Comparison of ENCODE assay signal across 9 cellular contexts in genomic region chr19:49436381-49437017, GRCh38. TPM values are rescaled to one million over a fixed set of nuclear protein-coding genes. Genes with fewer than 3 reads are reported as not detected.
DNase-seq lines count a peak whose midpoint lies in the region; ATAC-seq and TF ChIP-seq lines count a peak whose summit lies in the region.
"Had no signal": no experiment of that assay in that cellular context is flagged by ENCODE, and none has a peak within 500 bp of the region (broad histone marks: within the 10 kb centered on the region; RNA-seq: fewer than 3 reads in every experiment).

No MANE protein-coding gene starts in this region.

- H3K4me2 ChIP-seq in DND-41 (ENCODE audit: insufficient read depth, low read length) = no peak overlapping the region

- ATAC-seq in DND-41 (ENCODE audit: insufficient read depth, low read depth) (no peak), natural killer cell (peak; percentile 34 to 70 (median 64)), HG03457 (IDR thresholded peaks at IDR 0.05; ENCODE audit: unreplicated experiment) (no peak), GM19467 (IDR thresholded peaks at IDR 0.05; ENCODE audit: unreplicated experiment) (no peak)

- H3K36me3 Mint-ChIP-seq in activated naive CD8-positive, alpha-beta T cell = no peaks in the 10 kb centered on the region
- no peaks in the 10 kb centered on the region for H3K36me3 Mint-ChIP-seq in natural killer cell

- peaks cover 4% of the 10 kb centered on the region; the same call in 1 of the 2 replicates for H4K20me1 ChIP-seq in DND-41 (ENCODE audit: insufficient read depth, low read length)

- no peaks in the 10 kb centered on the region for H3K9me3 Mint-ChIP-seq in activated naive CD8-positive, alpha-beta T cell (ENCODE audit: low read depth)
- H3K9me3 Mint-ChIP-seq in natural killer cell = no peaks in the 10 kb centered on the region

- peaks cover 19% of the 10 kb centered on the region for H3K27me3 ChIP-seq in DND-41 (ENCODE audit: insufficient read depth, low read length, poor library complexity)

- H3K4me1 ChIP-seq in DND-41 (ENCODE audit: insufficient read depth, low read length) = no peaks in the 10 kb centered on the region

- H3K27me3 Mint-ChIP-seq in activated naive CD8-positive, alpha-beta T cell = peaks cover 62% of the 10 kb centered on the region
- peaks cover 82 to 88% of the 10 kb centered on the region in 2 donors for H3K27me3 Mint-ChIP-seq in natural killer cell (ENCODE audit: low read depth in 2 of 2)

- H3K27ac Mint-ChIP-seq in activated naive CD8-positive, alpha-beta T cell = peak overlapping the region; percentile 46
- no peak overlapping the region for H3K27ac Mint-ChIP-seq in natural killer cell
- H3K27ac Mint-ChIP-seq: HFFc6 had no signal

- DNase-seq in DND-41 (peak; percentile 32), OCI-M1 (lab: John Stamatoyannopoulos, UW) (peak; percentile 46), natural killer cell (no peak), kidney glomerular epithelial cell (lab: John Stamatoyannopoulos, UW) (no peak), medulla oblongata (ENCODE audit: extremely low spot score) (no peak)
- DNase-seq: HFFc6 had no signal

- no peak overlapping the region for H3K27ac ChIP-seq in DND-41 (ENCODE audit: low read length)

- intact Hi-C loops in natural killer cell (cut with micrococcal nuclease) = no loop called here

- peak overlapping the region; percentile 7 for H3K4me3 Mint-ChIP-seq in activated naive CD8-positive, alpha-beta T cell
- H3K4me3 Mint-ChIP-seq in natural killer cell = no peak overlapping the region
- H3K4me3 Mint-ChIP-seq: HFFc6 had no signal

- no peaks in the 10 kb centered on the region for H3K79me2 ChIP-seq in DND-41 (ENCODE audit: insufficient read depth, low read length)

- H3K4me1 Mint-ChIP-seq in activated naive CD8-positive, alpha-beta T cell (ENCODE audit: low read depth) = peaks cover 28% of the 10 kb centered on the region
- peaks cover 17 to 39% of the 10 kb centered on the region in 2 donors for H3K4me1 Mint-ChIP-seq in natural killer cell

- no peak for TF ChIP-seq CTCF in DND-41 (IDR thresholded peaks at IDR 0.05; ENCODE audit: borderline replicate concordance, extremely low read depth, low read length, poor library complexity, severe bottlenecking)
- TF ChIP-seq CTCF in natural killer cell (IDR thresholded peaks at IDR 0.05) = no peak

- no peaks in the 10 kb centered on the region for H3K36me3 ChIP-seq in DND-41 (ENCODE audit: insufficient read depth, low read length)

- H2AFZ ChIP-seq in DND-41 (ENCODE audit: low read depth, low read length) = no peak overlapping the region

- no peaks in the 10 kb centered on the region for H3K9me3 ChIP-seq in DND-41 (ENCODE audit: insufficient read depth, low read length, severe bottlenecking)

- H3K4me3 ChIP-seq in DND-41 (ENCODE audit: low read depth in 1 of 2, low read length in 2 of 2) = no peak overlapping the region

- H3K9ac ChIP-seq in DND-41 (ENCODE audit: low read depth, low read length) = no peak overlapping the region

RNA-seq across cellular contexts. Expression of gene SLC17A7, which starts 4.8 kb away (rescaled TPM):
- not detected for total RNA-seq in natural killer cell

RNA-seq across cellular contexts. Expression of gene GFY, which starts 11.3 kb away (rescaled TPM):
- total RNA-seq in natural killer cell = not detected
- total RNA-seq: HFFc6 had no signal

RNA-seq across cellular contexts. Expression of gene PTH2, which starts 13.3 kb away (rescaled TPM):
- total RNA-seq in natural killer cell = not detected
- total RNA-seq: HFFc6 had no signal

RNA-seq across cellular contexts. Expression of gene PIH1D1, which starts 15.1 kb away (rescaled TPM):
- 100 to 1,000 TPM; 112 to 149 (median 138) TPM for total RNA-seq in natural killer cell

RNA-seq across cellular contexts. Expression of gene ALDH16A1, which starts 16.5 kb away (rescaled TPM):
- total RNA-seq in natural killer cell = 10 to 100 TPM; 39.9 to 43.2 (median 41.4) TPM

Comparison
In these comparisons a context has a peak if more than half of its experiments do, and no peak if none do; other contexts are left out.
1. ATAC-seq: peak in natural killer cell (3 of 3); none in DND-41 (single experiment), HG03457 (single experiment) and GM19467 (single experiment).
2. DNase-seq: peak in DND-41 (single experiment) and OCI-M1 (single experiment); none in natural killer cell (single experiment), kidney glomerular epithelial cell (single experiment) and medulla oblongata (single experiment).